In genomic region chrX:57582948-57583347, GRCh38 we compare ENCODE assay signal across 8 cellular contexts. TPM values are rescaled to one million over a fixed set of nuclear protein-coding genes. Genes with fewer than 3 reads are reported as not detected.
DNase-seq lines count a peak whose midpoint lies in the region; ATAC-seq, FAIRE-seq and TF ChIP-seq lines count a peak whose summit lies in the region.
"Not testable (repeated sequence)": the region's sequence is repeated elsewhere in the genome, so short reads cannot be mapped to it uniquely, and the experiment has no call there.

No MANE protein-coding gene starts in this region.

- not testable (repeated sequence) for H3F3A ChIP-seq in OCI-LY1 (ENCODE audit: insufficient read depth, low read length); neural progenitor cell (ENCODE audit: low read depth)

- H3K23ac ChIP-seq in H1 (ENCODE audit: insufficient read length): not testable (repeated sequence)

- H2BK15ac ChIP-seq in H1 (ENCODE audit: low read length): not testable (repeated sequence)

- H3K9me3 Mint-ChIP-seq in neural progenitor cell: not testable (repeated sequence)

- not testable (repeated sequence) for H3K4me2 ChIP-seq in HCT116 (ENCODE audit: low read length); OCI-LY1 (ENCODE audit: low read length); H1 (ENCODE audit: insufficient read depth in 1 of 2, low read depth in 2 of 2, low read length in 2 of 2); neural progenitor cell

- H4K8ac ChIP-seq in H1 (ENCODE audit: extremely low read depth, insufficient read depth, low read length): not testable (repeated sequence)

- H3K4me3 ChIP-seq in A673 (ENCODE audit: low read depth, low read length, poor library complexity, severe bottlenecking); HCT116 (replicated peaks in 1 of 2; ENCODE audit: low read depth in 1 of 2, low read length in 2 of 2); OCI-LY1 (ENCODE audit: low read depth, low read length, poor library complexity, severe bottlenecking); adrenal gland; H1 (ENCODE audit: extremely low read depth in 1 of 4, insufficient read depth in 2 of 4, low read depth in 3 of 4, low read length in 4 of 4); left ventricle myocardium inferior; neural progenitor cell: not testable (repeated sequence)

- H3K27ac ChIP-seq in A673 (ENCODE audit: low read depth, low read length, poor library complexity, severe bottlenecking); HCT116 (ENCODE audit: low read depth, low read length); OCI-LY1 (ENCODE audit: low read depth, low read length, poor library complexity, severe bottlenecking); adrenal gland; H1 (ENCODE audit: low read depth, low read length); left ventricle myocardium inferior (replicated peaks); neural progenitor cell: not testable (repeated sequence)

- H3K9me3 ChIP-seq in A673 (ENCODE audit: low read depth, low read length, poor library complexity, severe bottlenecking); HCT116 (ENCODE audit: control insufficient read depth in 1 of 2, insufficient read depth in 1 of 2, low read depth in 1 of 2, low read length in 2 of 2); OCI-LY1 (ENCODE audit: low read length); adrenal gland (replicated peaks in 1 of 3); H1 (ENCODE audit: insufficient read depth in 2 of 2, low read depth in 1 of 2, low read length in 1 of 2); left ventricle myocardium inferior (replicated peaks); neural progenitor cell (ENCODE audit: low read depth): not testable (repeated sequence)

- H2AFZ ChIP-seq in HCT116 (ENCODE audit: low read depth, low read length, poor library complexity, severe bottlenecking); OCI-LY1 (ENCODE audit: low read length); H1 (ENCODE audit: low read length); neural progenitor cell (replicated peaks): not testable (repeated sequence)

- RAD21 ChIA-PET in HCT116 (lab: Charles Lee; ENCODE audit: low non-redundant PET in 1 of 2, low total read pairs in 2 of 2, uncharacterized antibody in 2 of 2, unreplicated experiment in 2 of 2): not testable (repeated sequence)

- H3K79me2 ChIP-seq in HCT116 (ENCODE audit: insufficient read depth, low read length); OCI-LY1 (ENCODE audit: insufficient read depth, low read length); H1 (ENCODE audit: control insufficient read depth in 1 of 2, insufficient read depth in 2 of 2, low read length in 2 of 2); neural progenitor cell (ENCODE audit: low read depth): not testable (repeated sequence)

- not testable (repeated sequence) for H4K20me1 ChIP-seq in HCT116 (ENCODE audit: insufficient read depth); OCI-LY1 (ENCODE audit: insufficient read depth, low read length); H1 (replicated peaks in 1 of 2; ENCODE audit: control insufficient read depth in 1 of 2, insufficient read depth in 2 of 2, low read length in 2 of 2); neural progenitor cell (ENCODE audit: low read depth)

- TF ChIP-seq RAD21 in HCT116 (IDR thresholded peaks at IDR 0.05; ENCODE audit: low read depth) (peak; percentile 38), H1 (IDR thresholded peaks at IDR 0.05 in 1 of 2, conservative IDR thresholded peaks at IDR 0.05 in 1 of 2; ENCODE audit: low read depth in 2 of 2, low read length in 2 of 2) (peak; percentile 58 to 65)

- H3K4me1 ChIP-seq in A673 (ENCODE audit: insufficient read depth, low read length, poor library complexity, severe bottlenecking); HCT116 (ENCODE audit: control insufficient read depth in 1 of 2, insufficient read depth in 2 of 2, low read length in 2 of 2); OCI-LY1 (ENCODE audit: insufficient read depth, low read length, severe bottlenecking); adrenal gland (replicated peaks in 1 of 2); H1 (replicated peaks in 1 of 4; ENCODE audit: control insufficient read depth in 3 of 4, insufficient read depth in 4 of 4, low read length in 3 of 4); left ventricle myocardium inferior; neural progenitor cell: not testable (repeated sequence)

- H3K27me3 Mint-ChIP-seq in neural progenitor cell (ENCODE audit: insufficient read depth, low read depth): not testable (repeated sequence)

- H3K27ac Mint-ChIP-seq in neural progenitor cell: not testable (repeated sequence)

- H3K4me1 Mint-ChIP-seq in neural progenitor cell: not testable (repeated sequence)

- H3K79me1 ChIP-seq in H1 (ENCODE audit: low read depth, low read length): not testable (repeated sequence)

- intact Hi-C loops in A673 (cut with micrococcal nuclease; ENCODE audit: unreplicated experiment): loop anchor here (5.0 to 10.0 kb wide), 2 partner anchors 344 to 442 kb away; no protein-coding TSS in a partner anchor
- intact Hi-C loops in HCT116 (cut with micrococcal nuclease); adrenal gland (cut with DNase I); left ventricle myocardium inferior (cut with micrococcal nuclease): not testable (repeated sequence)

- FAIRE-seq in H1 (lab: Jason Lieb, UNC): not testable (repeated sequence)

- not testable (repeated sequence) for H2AK5ac ChIP-seq in H1 (ENCODE audit: low read depth, low read length)

- not testable (repeated sequence) for TF ChIP-seq EP300 in H1 (IDR thresholded peaks at IDR 0.05; ENCODE audit: borderline replicate concordance in 1 of 2, low read depth in 2 of 2, low read length in 2 of 2)

- H2BK120ac ChIP-seq in H1 (replicated peaks; ENCODE audit: low read depth, low read length): not testable (repeated sequence)

- not testable (repeated sequence) for BruUV-seq in A673 (replicated peaks; lab: Mats Ljungman, UMichigan); HCT116 (replicated peaks; lab: Mats Ljungman, UMichigan)

- 66 to 72% (median 69%) methylated on average over 7 to 9 of the region's 9 CpGs for WGBS in adrenal gland, 4 donors
- WGBS in H1 (ENCODE audit: extremely low coverage in 1 of 2, insufficient coverage in 1 of 2, insufficient read length in 1 of 2, insufficient replicate concordance in 2 of 2, low coverage in 1 of 2, low lambda C conversion rate in 2 of 2, missing lambda C conversion rate in 1 of 2), 2 experiments: 65% methylated on average over 3 of the region's 9 CpGs; no CpG with 5 or more reads in 1 of the 2 experiments

- not testable (repeated sequence) for H3K4ac ChIP-seq in H1 (replicated peaks; ENCODE audit: insufficient read length, low read depth, low read length)

- H3K9ac ChIP-seq in HCT116 (ENCODE audit: low read length); OCI-LY1 (ENCODE audit: low read length); H1 (replicated peaks in 1 of 4; ENCODE audit: extremely low read depth in 1 of 4, low read depth in 3 of 4, low read length in 3 of 4); neural progenitor cell: not testable (repeated sequence)

- H2BK5ac ChIP-seq in H1 (ENCODE audit: low read depth, low read length): not testable (repeated sequence)

- not testable (repeated sequence) for H3K23me2 ChIP-seq in H1 (ENCODE audit: low read depth, low read length)

- H4K5ac ChIP-seq in H1 (ENCODE audit: insufficient read length, low read depth, low read length): not testable (repeated sequence)

- H3K36me3 Mint-ChIP-seq in neural progenitor cell: not testable (repeated sequence)

- POLR2A ChIA-PET in A673 (lab: Charles Lee; ENCODE audit: low non-redundant PET); HCT116 (lab: Charles Lee); H1 (lab: Charles Lee; ENCODE audit: partially characterized antibody): not testable (repeated sequence)

- ATAC-seq in HCT116: not testable (repeated sequence)

- CTCF ChIA-PET in A673 (lab: Charles Lee); HCT116 (lab: Charles Lee): not testable (repeated sequence)
- CTCF ChIA-PET in H1 (lab: Charles Lee; ENCODE audit: partially characterized antibody): interaction anchor here (0.6 to 0.8 kb wide), 2 partner anchors 119 to 237 kb away, joined by 3 to 5 read pairs; no protein-coding TSS in a partner anchor

- not testable (repeated sequence) for H3K9me2 ChIP-seq in HCT116 (ENCODE audit: insufficient read depth); OCI-LY1 (ENCODE audit: low read depth, low read length)

- not testable (repeated sequence) for H3K27me3 ChIP-seq in A673 (replicated peaks; ENCODE audit: insufficient read depth, low read depth, low read length, poor library complexity); HCT116 (ENCODE audit: insufficient read depth, low read length); OCI-LY1 (ENCODE audit: insufficient read depth, low read length); adrenal gland; H1 (replicated peaks in 1 of 4; ENCODE audit: control insufficient read depth in 3 of 4, extremely low read depth in 1 of 4, insufficient read depth in 3 of 4, low read length in 3 of 4); left ventricle myocardium inferior (ENCODE audit: low read depth); neural progenitor cell

- not testable (repeated sequence) for H3K36me3 ChIP-seq in A673 (ENCODE audit: insufficient read depth, low read length, poor library complexity, severe bottlenecking); HCT116 (ENCODE audit: control insufficient read depth in 1 of 2, insufficient read depth in 2 of 2, low read length in 2 of 2); OCI-LY1 (ENCODE audit: insufficient read depth, low read length); adrenal gland (replicated peaks in 1 of 2); H1 (ENCODE audit: control insufficient read depth in 2 of 4, insufficient read depth in 4 of 4, low read length in 3 of 4); left ventricle myocardium inferior; neural progenitor cell

- not testable (repeated sequence) for H3K4me3 Mint-ChIP-seq in neural progenitor cell

- H3K14ac ChIP-seq in H1 (ENCODE audit: insufficient read length): not testable (repeated sequence)

- not testable (repeated sequence) for TF ChIP-seq POLR2A in HCT116 (IDR thresholded peaks at IDR 0.05; ENCODE audit: borderline replicate concordance, extremely low read depth, insufficient read depth, insufficient read length); adrenal gland (IDR thresholded peaks at IDR 0.05); H1 (IDR thresholded peaks at IDR 0.05; ENCODE audit: control extremely low read depth in 1 of 2, low read depth in 2 of 2, low read length in 2 of 2)

- H4K91ac ChIP-seq in H1 (replicated peaks; ENCODE audit: insufficient read length, low read length): not testable (repeated sequence)

- H3K18ac ChIP-seq in H1 (ENCODE audit: extremely low read depth, low read length): not testable (repeated sequence)

- not testable (repeated sequence) for H2BK12ac ChIP-seq in H1 (ENCODE audit: low read depth, low read length)

- not testable (repeated sequence) for DNase-seq in A673 (ENCODE audit: low spot score); HCT116 (ENCODE audit: low read depth, low spot score); adrenal gland; H1 (ENCODE audit: low read depth in 1 of 2, low spot score in 2 of 2); left ventricle myocardium inferior
- DNase-seq in ELF-1 (ENCODE audit: low read depth, low spot score): peak; percentile 58
- peak; percentile 24 for DNase-seq in neural progenitor cell (ENCODE audit: low spot score)

- not testable (repeated sequence) for H3K56ac ChIP-seq in H1 (replicated peaks; ENCODE audit: insufficient read length, low read depth, low read length)

- H2BK20ac ChIP-seq in H1 (ENCODE audit: low read length): not testable (repeated sequence)

- TF ChIP-seq CTCF in A673 (conservative IDR thresholded peaks at IDR 0.05; ENCODE audit: low read depth, low read length): peak; percentile 53
- TF ChIP-seq CTCF in HCT116 (IDR thresholded peaks at IDR 0.05 in 2 of 3, conservative IDR thresholded peaks at IDR 0.05 in 1 of 3; ENCODE audit: borderline replicate concordance in 1 of 3, insufficient read depth in 1 of 3, low read depth in 2 of 3, low read length in 2 of 3): peak in 2 of 3 experiments; percentile 26 to 42; a peak in 2 of 6 replicates
- peak; percentile 18; the same call in 1 of the 2 replicates for TF ChIP-seq CTCF in OCI-LY1 (IDR thresholded peaks at IDR 0.05; ENCODE audit: low read length)
- TF ChIP-seq CTCF in adrenal gland (IDR thresholded peaks at IDR 0.05): peak in 5 of 6 experiments; percentile 19 to 40 (median 33)
- TF ChIP-seq CTCF in H1 (IDR thresholded peaks at IDR 0.05; ENCODE audit: control extremely low read depth in 1 of 3, insufficient read depth in 1 of 3, low read depth in 1 of 3, low read length in 3 of 3): peak in 2 of 3 experiments; percentile 20 to 37; a peak in 2 of 4 replicates
- peak; percentile 42 for TF ChIP-seq CTCF in left ventricle myocardium inferior (IDR thresholded peaks at IDR 0.05; ENCODE audit: borderline replicate concordance)
- peak; percentile 54 for TF ChIP-seq CTCF in neural progenitor cell (IDR thresholded peaks at IDR 0.05)

RNA-seq across cellular contexts. Expression of gene ZXDB, which starts 8.9 kb away (rescaled TPM):
- 7.8 and 8.5 TPM in 2 replicates for total RNA-seq in A673 (2021)
- total RNA-seq in HCT116 (2021; ENCODE audit: unreplicated experiment): 7.2 TPM
- polyA plus RNA-seq in HCT116 (2012): 3.5 and 3.6 TPM in 2 replicates
- total RNA-seq in adrenal gland: 10 to 100 TPM in 1 of 8 donors, 1 to 10 TPM in 7; 6.3 to 31.3 (median 7.9) TPM
- 1 to 10 TPM; 1.4 to 5.7 (median 1.9) TPM for polyA plus RNA-seq in adrenal gland
- 6.1 and 6.7 TPM in 2 replicates for total RNA-seq in H1 (2021; fragmentation: NEBNext Ultra II Directional; extraction: Animal tissue kit (Norgen Biotek cat#: 25700))
- 3.0 and 4.0 TPM in 2 replicates for polyA plus RNA-seq in H1 (2011; rRNA removed)
- 3.9 TPM for polyA plus RNA-seq in H1 (2011; cell fraction: cytosol; rRNA removed)
- 2.2 TPM for polyA plus RNA-seq in H1 (2011; cell fraction: nucleus; rRNA removed)
- 2.0 to 3.0 TPM (median 2.6 TPM) in 4 replicates for polyA plus RNA-seq in H1 (2012, experiment 1 of 2)
- polyA plus RNA-seq in H1 (2012, experiment 2 of 2): 0.93 TPM
- 4.5 TPM for polyA plus RNA-seq in H1 (2013, experiment 1 of 2)
- 4.2 TPM for polyA plus RNA-seq in H1 (2013, experiment 2 of 2)
- 12.5 and 13.4 TPM in 2 replicates for polyA minus RNA-seq in H1 (2011; rRNA and poly(A)+ RNA removed)
- polyA minus RNA-seq in H1 (2011; cell fraction: cytosol; rRNA and poly(A)+ RNA removed): 6.3 TPM
- 12.8 TPM for polyA minus RNA-seq in H1 (2011; cell fraction: nucleus; rRNA and poly(A)+ RNA removed)
- 5.7 TPM for total RNA-seq in left ventricle myocardium inferior
- total RNA-seq in neural progenitor cell (ENCODE audit: low replicate concordance): 8.3 and 9.7 TPM in 2 replicates
